Comparison of ENCODE assay signal across 20 cellular contexts in the genomic region with DNA sequence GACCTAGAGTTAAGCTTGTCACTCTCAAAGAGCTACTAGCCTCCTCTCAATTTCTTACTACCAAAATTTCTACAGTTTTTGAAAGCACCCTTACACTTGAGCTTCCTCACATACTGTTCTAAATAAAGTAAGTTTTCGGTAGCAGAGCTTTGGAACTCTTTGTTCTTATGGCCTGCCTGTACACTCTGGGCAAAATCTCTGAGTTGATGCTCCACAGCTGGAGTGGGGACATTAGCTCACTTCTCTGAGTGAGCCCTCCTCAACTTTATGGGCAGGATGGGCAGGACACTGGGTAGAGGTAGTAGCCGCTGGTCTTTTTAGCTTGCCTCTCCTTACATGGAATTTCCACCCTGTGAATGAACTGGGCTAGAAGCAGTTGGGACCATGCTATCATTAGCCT.
"Had no signal": no experiment of that assay in that cellular context is flagged by ENCODE, and none has a peak within 500 bp of the region (broad histone marks: within the 10 kb centered on the region; RNA-seq: fewer than 3 reads in every experiment).

No MANE protein-coding gene starts in this region.

- H3K4me1 ChIP-seq: esophagus muscularis mucosa, foreskin keratinocyte, gastroesophageal sphincter, left lung, lower lobe of right lung had no signal

- H3K36me3 ChIP-seq: esophagus muscularis mucosa, gastroesophageal sphincter, heart left ventricle, left lung, lower lobe of right lung had no signal

- DNase-seq: dermis blood vessel endothelial cell; dorsolateral prefrontal cortex; effector CD4-positive, alpha-beta T cell; effector memory CD4-positive, alpha-beta T cell; foreskin keratinocyte; heart left ventricle; hypothalamus; immature natural killer cell; islet precursor cell; kidney; kidney glomerular epithelial cell; left lung; lower lobe of right lung; mesenchymal stem cell; mucosa of descending colon; naive B cell had no signal

- ATAC-seq: foreskin keratinocyte, gastroesophageal sphincter, left lung, lower lobe of right lung, mucosa of descending colon had no signal

- H3K4me3 ChIP-seq: coronary artery, dorsolateral prefrontal cortex, esophagus muscularis mucosa, gastroesophageal sphincter, heart left ventricle, hepatocyte, left lung, lower lobe of right lung, mucosa of descending colon had no signal

- H3K27ac ChIP-seq: coronary artery, dorsolateral prefrontal cortex, esophagus muscularis mucosa, foreskin keratinocyte, gastroesophageal sphincter, heart left ventricle, hepatocyte, left lung, lower lobe of right lung had no signal

- H3K27me3 ChIP-seq: dorsolateral prefrontal cortex, esophagus muscularis mucosa, foreskin keratinocyte, gastroesophageal sphincter, heart left ventricle, hepatocyte, left lung had no signal
